20 cellular contexts compared by ENCODE assay signal in the genomic region with DNA sequence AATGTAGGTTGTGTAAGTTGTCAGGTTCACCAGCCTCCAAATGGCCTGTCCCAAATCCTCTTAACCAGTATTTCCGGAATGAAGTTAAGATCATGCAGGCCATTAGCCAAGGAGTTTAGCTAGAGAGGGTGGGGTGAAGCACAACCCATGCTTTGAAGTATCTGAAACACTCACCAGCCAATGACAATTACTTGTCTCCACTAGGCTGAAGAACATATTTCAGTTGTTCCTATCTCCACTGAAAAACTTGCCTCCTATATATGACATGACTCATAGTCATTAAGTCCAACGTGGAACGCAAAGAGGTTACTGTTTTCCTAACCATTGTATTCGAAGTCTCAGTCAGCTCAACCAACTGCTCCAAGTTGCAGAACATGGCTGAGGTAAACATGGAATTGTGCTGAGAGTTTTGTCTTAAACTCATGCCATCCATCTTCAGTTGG. TPM values are rescaled to one million over a fixed set of nuclear protein-coding genes. Genes with fewer than 3 reads are reported as not detected.
DNase-seq lines count a peak whose midpoint lies in the region; ATAC-seq and TF ChIP-seq lines count a peak whose summit lies in the region.
"Had no signal": no experiment of that assay in that cellular context is flagged by ENCODE, and none has a peak within 500 bp of the region (broad histone marks: within the 10 kb centered on the region; RNA-seq: fewer than 3 reads in every experiment).

No MANE protein-coding gene starts in this region.

- H3K36me3 ChIP-seq in PC-9 (ENCODE audit: low read depth): no peaks in the 10 kb centered on the region
- H3K36me3 ChIP-seq in endocrine pancreas (ENCODE audit: control insufficient read depth, insufficient read depth, low read length): no peaks in the 10 kb centered on the region
- H3K36me3 ChIP-seq: sigmoid colon, tibial nerve had no signal

- H3F3A ChIP-seq in PC-9 (ENCODE audit: insufficient read depth, low read depth): peaks cover 42% of the 10 kb centered on the region

- POLR2A ChIA-PET in PC-9 (lab: Charles Lee; ENCODE audit: unreplicated experiment): interaction anchor here (0.7 kb wide), 2 partner anchors 120 to 551 kb away, joined by 3 to 6 read pairs; no protein-coding TSS in a partner anchor

- H3K4me1 ChIP-seq in PC-9 (replicated peaks; ENCODE audit: insufficient read depth) (peaks cover 51% of the 10 kb centered on the region), endocrine pancreas (ENCODE audit: control insufficient read depth, insufficient read depth, low read length) (no peaks in the 10 kb centered on the region)
- H3K4me1 ChIP-seq: A549, tibial nerve had no signal

- H3K4me3 ChIP-seq in PC-9 (no peak overlapping the region), endocrine pancreas (ENCODE audit: control insufficient read depth, insufficient read depth, low read length) (peak overlapping the region; percentile 22), skeletal muscle cell (ENCODE audit: low read depth, low read length) (no peak overlapping the region)
- H3K4me3 ChIP-seq: A549, GM23338, sigmoid colon, tibial nerve had no signal

- BruUV-seq in PC-9 (replicated peaks; lab: Mats Ljungman, UMichigan): no TSS peak

- no peaks in the 10 kb centered on the region for H3K27me3 ChIP-seq in PC-9 (ENCODE audit: insufficient read depth, low read depth)
- no peaks in the 10 kb centered on the region for H3K27me3 ChIP-seq in endocrine pancreas (ENCODE audit: control insufficient read depth, insufficient read depth, low read length)
- H3K27me3 ChIP-seq: sigmoid colon, tibial nerve had no signal

- H3K36me3 Mint-ChIP-seq in T-helper 2 cell treated with Interferon-gamma antibody and Interleukin-4, amounts not matched to agents 5 μg/mL and 100 μg/mL, for 36 hours (ENCODE audit: low read depth): peaks cover 2% of the 10 kb centered on the region

- no peak overlapping the region for H2AFZ ChIP-seq in PC-9
- H2AFZ ChIP-seq: GM23338 had no signal

- H3K4me1 Mint-ChIP-seq in T-helper 2 cell treated with Interferon-gamma antibody and Interleukin-4, amounts not matched to agents 5 μg/mL and 100 μg/mL, for 36 hours (ENCODE audit: low read depth): peaks cover 53% of the 10 kb centered on the region
- H3K4me1 Mint-ChIP-seq: GM23338, nephron progenitor cell had no signal

- TF ChIP-seq CTCF in PC-9 (conservative IDR thresholded peaks at IDR 0.05): no peak

- no peak for DNase-seq in T-helper 2 cell treated with Interferon-gamma antibody and Interleukin-4, amounts not matched to agents 5 μg/mL and 100 μg/mL, for 36 hours (ENCODE audit: low spot score)
- DNase-seq in T-helper 2 cell (no peak), PC-9 (peak; percentile 39 to 92), skeletal muscle cell (ENCODE audit: low read depth) (peak; percentile 78)
- DNase-seq: activated T-cell treated with anti-CD3 and anti-CD28 coated beads, Interleukin-2, amount 50 U/mL, for 4 hours; cerebellar nuclear complex; DMS 273 treated with DMSO at 0.1 percent for 48 hours; left cardiac atrium; NCI-H1417; NCI-H69; nephron progenitor cell; Right ventricle myocardium superior; sigmoid colon had no signal

- H3K4me2 ChIP-seq in PC-9: peak overlapping the region; percentile 16
- H3K4me2 ChIP-seq: A549, GM23338 had no signal

- H3K27ac ChIP-seq in PC-9: peak overlapping the region; percentile 79
- H3K27ac ChIP-seq: A549, sigmoid colon, tibial nerve had no signal

- no peaks in the 10 kb centered on the region for H3K27me3 Mint-ChIP-seq in T-helper 2 cell treated with Interferon-gamma antibody and Interleukin-4, amounts not matched to agents 5 μg/mL and 100 μg/mL, for 36 hours (ENCODE audit: low read depth)

- H3K79me2 ChIP-seq in PC-9 (ENCODE audit: low read depth): no peaks in the 10 kb centered on the region

- H3K4me3 Mint-ChIP-seq in T-helper 2 cell treated with Interferon-gamma antibody and Interleukin-4, amounts not matched to agents 5 μg/mL and 100 μg/mL, for 36 hours: no peak overlapping the region
- H3K4me3 Mint-ChIP-seq: GM23338, nephron progenitor cell had no signal

- CTCF ChIA-PET in PC-9 (lab: Charles Lee): interaction anchor here (0.6 kb wide), 1 partner anchor 456 kb away, joined by 4 read pairs; no protein-coding TSS in a partner anchor

- no peak for ATAC-seq in HG02970 (IDR thresholded peaks at IDR 0.05; ENCODE audit: low FRiP score, unreplicated experiment)
- no peak for ATAC-seq in HG02588 (IDR thresholded peaks at IDR 0.05; ENCODE audit: unreplicated experiment)
- ATAC-seq in HG02623 (IDR thresholded peaks at IDR 0.05; ENCODE audit: unreplicated experiment): no peak
- ATAC-seq: A549, GM23338 had no signal

- intact Hi-C loops in PC-9 (cut with micrococcal nuclease; ENCODE audit: unreplicated experiment): no loop called here

- no peak overlapping the region for H3K9ac ChIP-seq in endocrine pancreas (ENCODE audit: control insufficient read depth, insufficient read depth, low read length)

- no peaks in the 10 kb centered on the region for H3K9me2 ChIP-seq in PC-9 (ENCODE audit: insufficient read depth)

- peaks cover 8% of the 10 kb centered on the region for H3K9me3 Mint-ChIP-seq in T-helper 2 cell treated with Interferon-gamma antibody and Interleukin-4, amounts not matched to agents 5 μg/mL and 100 μg/mL, for 36 hours
- H3K9me3 Mint-ChIP-seq: activated T-cell treated with anti-CD3 and anti-CD28 coated beads, Interleukin-2, amount 50 U/mL, for 4 hours; GM23338 had no signal

- H3K9me3 ChIP-seq in PC-9 (ENCODE audit: insufficient read depth, low read depth) (no peaks in the 10 kb centered on the region; the same call in 1 of the 2 replicates), endocrine pancreas (ENCODE audit: control insufficient read depth, low read length) (no peaks in the 10 kb centered on the region)
- H3K9me3 ChIP-seq: A549, sigmoid colon, tibial nerve had no signal

- no peaks in the 10 kb centered on the region for H4K20me1 ChIP-seq in PC-9 (ENCODE audit: insufficient read depth)

- H3K27ac Mint-ChIP-seq in T-helper 2 cell treated with Interferon-gamma antibody and Interleukin-4, amounts not matched to agents 5 μg/mL and 100 μg/mL, for 36 hours: peak overlapping the region; percentile 52
- H3K27ac Mint-ChIP-seq: GM23338, nephron progenitor cell had no signal

RNA-seq across cellular contexts. Expression of gene TNFAIP3, which starts 37.4 kb away (rescaled TPM):
- total RNA-seq in PC-9 (2021): 7.2 and 7.8 TPM in 2 replicates

Comparison
In these comparisons a context has a peak if more than half of its experiments do, and no peak if none do; other contexts are left out.
1. DNase-seq: peak in PC-9 (2 of 2) and skeletal muscle cell (single experiment); none in T-helper 2 cell treated with Interferon-gamma antibody and Interleukin-4, amounts not matched to agents 5 μg/mL and 100 μg/mL, for 36 hours (single experiment) and T-helper 2 cell (0 of 5).